In the genomic region with DNA sequence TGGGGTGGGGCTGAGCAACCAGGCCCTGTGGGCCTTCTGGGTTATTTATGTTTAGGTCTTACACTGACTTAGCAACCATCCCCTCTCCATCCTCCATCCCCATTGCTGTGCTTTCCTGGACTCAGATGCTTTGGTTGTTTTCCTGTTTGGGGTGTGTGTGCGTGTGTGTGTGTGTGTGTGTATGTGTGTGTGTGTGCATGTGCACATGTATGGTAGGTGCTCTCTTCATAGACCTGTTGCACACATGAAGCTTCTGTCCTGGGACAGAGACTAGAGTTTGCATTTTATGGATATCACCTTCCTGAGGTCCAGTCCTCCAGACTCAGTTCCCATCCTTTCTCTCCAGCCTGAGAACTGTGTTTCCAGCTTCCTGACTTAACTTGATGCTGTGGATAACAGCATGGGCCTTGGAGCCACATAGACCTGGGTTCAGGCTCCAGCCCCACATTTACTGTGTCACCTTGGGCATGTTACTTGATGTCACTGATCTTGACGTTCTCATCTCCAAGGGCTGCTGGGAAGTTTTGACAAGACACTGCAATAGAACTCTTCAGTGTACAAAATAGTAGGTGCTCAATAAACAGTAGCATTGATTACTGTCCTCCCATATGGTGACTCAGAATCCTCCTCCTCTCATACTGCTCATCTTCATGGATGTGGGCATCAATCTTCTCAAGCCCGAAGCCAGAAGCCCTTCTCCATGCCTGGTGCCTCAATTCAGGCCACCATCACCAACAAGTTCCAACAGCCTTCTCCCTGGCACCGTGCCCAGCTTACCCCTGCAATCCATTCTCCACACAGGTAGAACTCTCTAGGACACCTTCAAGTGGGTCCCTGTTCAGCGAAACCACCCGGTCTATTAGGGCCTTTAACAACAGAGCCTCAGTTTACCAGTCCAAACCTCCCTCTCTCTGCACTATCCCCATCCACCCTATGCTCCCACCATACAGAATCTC, we compare ENCODE assay signal across 11 cellular contexts.
DNase-seq lines count a peak whose midpoint lies in the region; ATAC-seq and TF ChIP-seq lines count a peak whose summit lies in the region.
"Had no signal": no experiment of that assay in that cellular context is flagged by ENCODE, and none has a peak within 500 bp of the region (broad histone marks: within the 10 kb centered on the region; RNA-seq: fewer than 3 reads in every experiment).

No MANE protein-coding gene starts in this region.

- no peaks in the 10 kb centered on the region for H3K27me3 ChIP-seq in DND-41 (ENCODE audit: insufficient read depth, low read length, poor library complexity)
- no peaks in the 10 kb centered on the region for H3K27me3 ChIP-seq in naive thymus-derived CD4-positive, alpha-beta T cell (ENCODE audit: control insufficient read depth in 2 of 2, insufficient read depth in 2 of 2, low read length in 2 of 2)

- H3K9ac ChIP-seq in DND-41 (ENCODE audit: low read depth, low read length) = peak overlapping the region; percentile 44

- no peaks in the 10 kb centered on the region for H3K9me3 ChIP-seq in DND-41 (ENCODE audit: insufficient read depth, low read length, severe bottlenecking)
- H3K9me3 ChIP-seq in naive thymus-derived CD4-positive, alpha-beta T cell (ENCODE audit: control insufficient read depth in 2 of 3, low read length in 3 of 3) = no peaks in the 10 kb centered on the region

- peak overlapping the region; percentile 99 for H3K27ac ChIP-seq in DND-41 (ENCODE audit: low read length)
- H3K27ac ChIP-seq in naive thymus-derived CD4-positive, alpha-beta T cell (ENCODE audit: low read depth, low read length) = peak overlapping the region; percentile 5

- ATAC-seq in DND-41 (ENCODE audit: insufficient read depth, low read depth) (no peak), HG03039 (IDR thresholded peaks at IDR 0.05; ENCODE audit: unreplicated experiment) (no peak)
- no peak for ATAC-seq in activated naive CD8-positive, alpha-beta T cell treated with anti-CD3 and anti-CD28 coated beads, Interleukin-2, amount 50 U/mL, for 24 hours
- ATAC-seq in naive thymus-derived CD4-positive, alpha-beta T cell = no peak
- ATAC-seq: GM23338, HepG2 had no signal

- H3K79me2 ChIP-seq in DND-41 (ENCODE audit: insufficient read depth, low read length) = peaks cover 92% of the 10 kb centered on the region

- POLR2A ChIA-PET in naive thymus-derived CD4-positive, alpha-beta T cell (lab: Charles Lee) = no interaction called here

- H3K4me1 ChIP-seq in DND-41 (ENCODE audit: insufficient read depth, low read length) = peaks cover 89% of the 10 kb centered on the region
- H3K4me1 ChIP-seq in naive thymus-derived CD4-positive, alpha-beta T cell (ENCODE audit: control insufficient read depth in 2 of 2, insufficient read depth in 2 of 2, low read length in 2 of 2) = peaks cover 29 to 35% of the 10 kb centered on the region in 2 donors

- H3K27me3 Mint-ChIP-seq in activated naive CD8-positive, alpha-beta T cell treated with anti-CD3 and anti-CD28 coated beads, Interleukin-2, amount 50 U/mL, for 24 hours = no peaks in the 10 kb centered on the region
- H3K27me3 Mint-ChIP-seq in naive thymus-derived CD4-positive, alpha-beta T cell = no peaks in the 10 kb centered on the region

- no peak overlapping the region; a peak in 1 of 4 replicates for H3K4me3 ChIP-seq in DND-41 (ENCODE audit: low read depth in 1 of 2, low read length in 2 of 2)
- H3K4me3 ChIP-seq in naive thymus-derived CD4-positive, alpha-beta T cell (ENCODE audit: low read length) = no peak overlapping the region
- H3K4me3 ChIP-seq: GM23338 had no signal

- no peak for TF ChIP-seq CTCF in DND-41 (IDR thresholded peaks at IDR 0.05; ENCODE audit: borderline replicate concordance, extremely low read depth, low read length, poor library complexity, severe bottlenecking)

- peaks cover 36% of the 10 kb centered on the region for H4K20me1 ChIP-seq in DND-41 (ENCODE audit: insufficient read depth, low read length)

- no peak overlapping the region for H2AFZ ChIP-seq in DND-41 (ENCODE audit: low read depth, low read length)
- H2AFZ ChIP-seq: GM23338 had no signal

- H3K9me3 Mint-ChIP-seq in activated naive CD8-positive, alpha-beta T cell treated with anti-CD3 and anti-CD28 coated beads, Interleukin-2, amount 50 U/mL, for 24 hours = no peaks in the 10 kb centered on the region
- H3K9me3 Mint-ChIP-seq in naive thymus-derived CD4-positive, alpha-beta T cell = no peaks in the 10 kb centered on the region
- H3K9me3 Mint-ChIP-seq: GM23338 had no signal

- CTCF ChIA-PET in naive thymus-derived CD4-positive, alpha-beta T cell (lab: Charles Lee) = interaction anchor here (0.9 kb wide), 1 partner anchor 226 kb away, joined by 4 read pairs; no protein-coding TSS in a partner anchor

- H3K4me3 Mint-ChIP-seq in activated naive CD8-positive, alpha-beta T cell treated with anti-CD3 and anti-CD28 coated beads, Interleukin-2, amount 50 U/mL, for 24 hours = no peak overlapping the region
- H3K4me3 Mint-ChIP-seq in naive thymus-derived CD4-positive, alpha-beta T cell = peak overlapping the region in 5 of 10 donors; percentile 11 to 63 (median 54)
- H3K4me3 Mint-ChIP-seq: GM23338 had no signal

- H3K4me1 Mint-ChIP-seq in activated naive CD8-positive, alpha-beta T cell treated with anti-CD3 and anti-CD28 coated beads, Interleukin-2, amount 50 U/mL, for 24 hours = peaks cover 86% of the 10 kb centered on the region
- H3K4me1 Mint-ChIP-seq in naive thymus-derived CD4-positive, alpha-beta T cell = peaks cover 52 to 79% (median 63%) of the 10 kb centered on the region in 7 donors

- intact Hi-C loops in naive thymus-derived CD4-positive, alpha-beta T cell (cut with micrococcal nuclease) = loop anchor here (2.0 to 10.0 kb wide), 4 partner anchors 19 to 789 kb away; a partner anchor contains a TSS

- peak overlapping the region; percentile 90 for H3K27ac Mint-ChIP-seq in activated naive CD8-positive, alpha-beta T cell treated with anti-CD3 and anti-CD28 coated beads, Interleukin-2, amount 50 U/mL, for 24 hours
- peak overlapping the region; percentile 18 to 87 (median 63) for H3K27ac Mint-ChIP-seq in naive thymus-derived CD4-positive, alpha-beta T cell
- H3K27ac Mint-ChIP-seq: GM23338 had no signal

- DNase-seq in DND-41 (no peak), NCI-H2029 treated with DMSO at 0.1 percent for 48 hours (lab: John Stamatoyannopoulos, UW) (peak; percentile 76), OCI-M1 (lab: John Stamatoyannopoulos, UW) (no peak), DMS 273 (lab: John Stamatoyannopoulos, UW; ENCODE audit: unreplicated experiment) (no peak)
- no peak for DNase-seq in activated naive CD8-positive, alpha-beta T cell treated with anti-CD3 and anti-CD28 coated beads, Interleukin-2, amount 50 U/mL, for 24 hours
- DNase-seq in naive thymus-derived CD4-positive, alpha-beta T cell = no peak
- DNase-seq: DMS153, NCI-H2081 treated with DMSO at 0.1 percent for 48 hours had no signal

- H3K4me2 ChIP-seq in DND-41 (ENCODE audit: insufficient read depth, low read length) = peak overlapping the region; percentile 37
- H3K4me2 ChIP-seq: GM23338 had no signal

- H3K36me3 Mint-ChIP-seq in activated naive CD8-positive, alpha-beta T cell treated with anti-CD3 and anti-CD28 coated beads, Interleukin-2, amount 50 U/mL, for 24 hours (ENCODE audit: low read depth) = peaks cover 3% of the 10 kb centered on the region
- peaks cover 0 to 6% (median 0%) of the 10 kb centered on the region in 5 donors for H3K36me3 Mint-ChIP-seq in naive thymus-derived CD4-positive, alpha-beta T cell

- peaks cover 16% of the 10 kb centered on the region for H3K36me3 ChIP-seq in DND-41 (ENCODE audit: insufficient read depth, low read length)
- H3K36me3 ChIP-seq in naive thymus-derived CD4-positive, alpha-beta T cell (ENCODE audit: control insufficient read depth in 2 of 3, insufficient read depth in 3 of 3, low read length in 3 of 3) = no peaks in the 10 kb centered on the region
